In the genomic region with DNA sequence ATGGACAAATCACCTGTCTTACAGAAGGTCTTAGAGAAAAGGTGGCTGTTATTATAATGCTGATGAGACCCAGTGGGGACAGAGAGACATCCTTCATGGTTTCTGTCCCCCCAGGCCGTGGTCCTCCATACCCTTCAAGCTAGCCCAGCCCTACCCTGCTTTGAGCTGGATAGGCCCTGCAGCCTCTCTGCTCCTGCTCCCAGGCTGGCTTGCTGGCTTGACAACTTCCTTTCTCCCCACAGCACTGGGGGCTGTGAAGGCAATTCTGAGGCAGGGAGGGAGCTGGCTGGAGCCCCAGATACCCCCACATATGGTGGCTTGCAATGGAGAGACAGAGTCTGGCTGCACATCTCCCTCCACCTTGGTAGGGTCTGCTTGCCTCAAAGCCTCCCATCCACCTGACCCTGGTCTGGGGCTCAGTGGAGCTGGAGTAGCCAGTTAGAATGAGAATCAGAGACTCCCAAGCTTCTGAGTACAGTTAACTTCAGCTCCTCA, we compare ENCODE assay signal across 14 cellular contexts.
"Had no signal": no experiment of that assay in that cellular context is flagged by ENCODE, and none has a peak within 500 bp of the region (broad histone marks: within the 10 kb centered on the region; RNA-seq: fewer than 3 reads in every experiment).

No MANE protein-coding gene starts in this region.

- H3K27ac Mint-ChIP-seq: effector memory CD8-positive, alpha-beta T cell; naive thymus-derived CD8-positive, alpha-beta T cell; stimulated activated effector memory CD8-positive, alpha-beta T cell treated with anti-CD3 and anti-CD28 coated beads, Interleukin-12 subunit alpha, Interleukin-12 subunit beta, amount 100 ng/mL, for 72 hours had no signal

- H3K9me3 Mint-ChIP-seq: stimulated activated effector memory CD8-positive, alpha-beta T cell treated with anti-CD3 and anti-CD28 coated beads, Interleukin-12 subunit alpha, Interleukin-12 subunit beta, amount 100 ng/mL, for 72 hours had no signal

- ATAC-seq: effector memory CD8-positive, alpha-beta T cell; foreskin keratinocyte; mucosa of descending colon; naive thymus-derived CD8-positive, alpha-beta T cell; right lobe of liver; stimulated activated effector memory CD8-positive, alpha-beta T cell treated with anti-CD3 and anti-CD28 coated beads, Interleukin-12 subunit alpha, Interleukin-12 subunit beta, amount 100 ng/mL, for 72 hours; stimulated activated naive CD8-positive, alpha-beta T cell treated with anti-CD3 and anti-CD28 coated beads, Interleukin-15, Interleukin-2, amounts not matched to agents 100 U/mL and 50 U/mL, for 24 hours had no signal

- H3K4me1 Mint-ChIP-seq: naive thymus-derived CD8-positive, alpha-beta T cell; stimulated activated effector memory CD8-positive, alpha-beta T cell treated with anti-CD3 and anti-CD28 coated beads, Interleukin-12 subunit alpha, Interleukin-12 subunit beta, amount 100 ng/mL, for 72 hours had no signal

- H3K36me3 Mint-ChIP-seq: stimulated activated effector memory CD8-positive, alpha-beta T cell treated with anti-CD3 and anti-CD28 coated beads, Interleukin-12 subunit alpha, Interleukin-12 subunit beta, amount 100 ng/mL, for 72 hours had no signal

- DNase-seq: effector memory CD8-positive, alpha-beta T cell; erythroblast; foreskin keratinocyte; mammary epithelial cell; mucosa of descending colon; naive thymus-derived CD8-positive, alpha-beta T cell; ovary; right lobe of liver; stimulated activated CD4-positive, alpha-beta T cell treated with anti-CD3 and anti-CD28 coated beads, Interleukin-4, amount 100 ng/mL, for 1 hour; stimulated activated CD8-positive, alpha-beta memory T cell treated with anti-CD3 and anti-CD28 coated beads, Interleukin-4, amount 100 ng/mL, for 48 hours; stimulated activated naive CD8-positive, alpha-beta T cell treated with anti-CD3 and anti-CD28 coated beads, Interleukin-15, Interleukin-2, amounts not matched to agents 100 U/mL and 50 U/mL, for 24 hours; thyroid gland; upper lobe of left lung had no signal

- H3K4me3 Mint-ChIP-seq: effector memory CD8-positive, alpha-beta T cell; naive thymus-derived CD8-positive, alpha-beta T cell; stimulated activated effector memory CD8-positive, alpha-beta T cell treated with anti-CD3 and anti-CD28 coated beads, Interleukin-12 subunit alpha, Interleukin-12 subunit beta, amount 100 ng/mL, for 72 hours had no signal
